13 cellular contexts compared by ENCODE assay signal in the genomic region with DNA sequence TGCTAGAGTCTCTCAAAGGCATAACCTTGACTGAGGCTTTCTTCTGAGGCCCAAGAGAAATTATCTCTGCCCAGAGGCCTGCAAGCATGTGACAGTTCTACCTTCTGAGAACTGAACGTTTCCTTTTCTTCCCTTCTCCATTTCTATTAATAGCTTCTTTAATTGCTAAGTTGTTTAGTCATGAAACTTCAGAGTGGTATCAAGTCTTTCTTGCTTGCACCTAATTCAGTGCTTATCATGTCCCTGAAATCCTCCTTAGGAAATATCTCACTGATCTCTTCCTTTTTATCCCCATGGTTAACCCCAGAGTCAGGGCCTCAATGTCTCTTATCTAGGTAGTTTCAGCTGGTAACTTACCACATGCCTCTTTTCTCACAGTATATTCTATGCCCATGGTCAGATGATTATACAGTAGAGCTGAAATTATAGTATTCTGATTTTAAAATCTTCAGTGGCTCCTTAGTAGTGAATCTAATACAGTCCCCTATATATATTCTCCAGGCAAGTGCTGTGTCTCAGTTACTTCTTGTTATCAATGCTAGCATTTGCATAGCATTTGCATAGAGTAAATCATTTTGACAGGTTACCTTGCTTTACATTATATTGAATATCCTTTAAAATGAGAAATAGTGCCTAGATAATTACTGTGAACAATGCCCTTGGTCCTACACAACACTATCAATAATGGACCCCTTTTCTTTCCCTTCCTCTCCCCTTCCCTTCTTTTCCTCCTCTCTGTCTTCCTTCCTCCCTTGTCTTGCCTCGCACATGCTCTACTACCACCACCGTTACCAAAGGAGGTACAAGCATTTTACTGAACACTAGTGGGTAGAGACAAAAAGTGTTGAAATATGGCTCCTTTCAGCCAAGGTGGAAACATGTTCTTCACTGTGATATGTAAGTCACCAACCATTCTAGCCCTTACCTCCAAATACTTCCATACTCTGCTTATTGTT.
A peak's percentile ranks its signal among the peaks of the same experiment; 100 is the strongest.
DNase-seq lines count a peak whose midpoint lies in the region; ATAC-seq, FAIRE-seq and TF ChIP-seq lines count a peak whose summit lies in the region.
"Had no signal": no experiment of that assay in that cellular context is flagged by ENCODE, and none has a peak within 500 bp of the region (broad histone marks: within the 10 kb centered on the region; RNA-seq: fewer than 3 reads in every experiment).

No MANE protein-coding gene starts in this region.

- peak overlapping the region; percentile 61 for H2AFZ ChIP-seq in OCI-LY3 (ENCODE audit: low read depth, low read length)

- H3K4me3 ChIP-seq in OCI-LY3 (ENCODE audit: low read length), result peak overlapping the region; percentile 2
- H3K4me3 ChIP-seq: BLaER1 had no signal

- no peaks in the 10 kb centered on the region for H4K20me1 ChIP-seq in OCI-LY3 (ENCODE audit: insufficient read depth, low read length)
- H4K20me1 ChIP-seq: BLaER1 had no signal

- TF ChIP-seq CTCF in OCI-LY3 (IDR thresholded peaks at IDR 0.05; ENCODE audit: low read depth, low read length) (no peak), D721Med (IDR thresholded peaks at IDR 0.05; ENCODE audit: insufficient read depth, missing control alignments) (no peak)

- H3K9ac ChIP-seq in OCI-LY3 (ENCODE audit: low read length), result peak overlapping the region; percentile 40
- H3K9ac ChIP-seq: BLaER1 had no signal

- H3K36me3 ChIP-seq in OCI-LY3 (replicated peaks; ENCODE audit: low read depth, low read length), result no peaks in the 10 kb centered on the region
- H3K36me3 ChIP-seq: BLaER1 had no signal

- peaks cover 39% of the 10 kb centered on the region for H3K4me1 ChIP-seq in OCI-LY3 (ENCODE audit: low read length)

- H3K27me3 ChIP-seq in OCI-LY3 (ENCODE audit: low read depth, low read length), result no peaks in the 10 kb centered on the region
- H3K27me3 ChIP-seq: BLaER1 had no signal

- no peaks in the 10 kb centered on the region for H3K79me2 ChIP-seq in OCI-LY3 (ENCODE audit: low read length)

- DNase-seq in NCI-H2029 treated with DMSO at 0.1 percent for 48 hours (lab: John Stamatoyannopoulos, UW) (no peak), D721Med (ENCODE audit: insufficient read length, low spot score) (no peak), medulla oblongata (ENCODE audit: extremely low spot score) (no peak)
- no peak for DNase-seq in stimulated activated CD4-positive, alpha-beta T cell treated with anti-CD3 and anti-CD28 coated beads, Interleukin-2, amount 100 ng/mL, for 24 hours
- DNase-seq: activated CD8-positive, alpha-beta memory T cell treated with anti-CD3 and anti-CD28 coated beads, Interleukin-2, amount 50 U/mL, for 4 hours; mammary epithelial cell; NCI-H226 had no signal

- no peaks in the 10 kb centered on the region for H3K9me3 ChIP-seq in OCI-LY3 (ENCODE audit: insufficient read depth, low read length)
- H3K9me3 ChIP-seq: BLaER1 had no signal

- FAIRE-seq in D721Med (lab: Jason Lieb, UNC), result no peak
- FAIRE-seq: bronchial epithelial cell had no signal

- H3K27ac ChIP-seq in OCI-LY3 (ENCODE audit: low read length), result peak overlapping the region; percentile 64
- H3K27ac ChIP-seq: BLaER1 had no signal

- ATAC-seq in GM18517 (IDR thresholded peaks at IDR 0.05; ENCODE audit: unreplicated experiment) (peak; percentile 78), GM21526 (IDR thresholded peaks at IDR 0.05; ENCODE audit: low FRiP score, unreplicated experiment) (peak; percentile 78), HG03135 (IDR thresholded peaks at IDR 0.05; ENCODE audit: unreplicated experiment) (peak; percentile 72)

- peak overlapping the region; percentile 47 for H3K4me2 ChIP-seq in OCI-LY3 (ENCODE audit: low read length)
- H3K4me2 ChIP-seq: BLaER1 had no signal
